Comparison of ENCODE assay signal across 1 cellular context in genomic region chr1:196317535-196318522, GRCh38.
TF ChIP-seq lines count a peak whose summit lies in the region.

No MANE protein-coding gene starts in this region.

TF ChIP-seq in H1, 55 proteins besides CTCF, POLR2A, EP300 and RAD21 (continued from another document):
- TF ChIP-seq ZNF274 (IDR thresholded peaks at IDR 0.05; ENCODE audit: borderline replicate concordance, extremely low read depth, low read length) = no peak
- no peak for TF ChIP-seq FOSL1 (IDR thresholded peaks at IDR 0.05; ENCODE audit: insufficient read depth, low read depth, low read length)
- TF ChIP-seq CBX8 (IDR thresholded peaks at IDR 0.05; ENCODE audit: borderline replicate concordance, low read depth, low read length) = no peak
- TF ChIP-seq HDAC2 (IDR thresholded peaks at IDR 0.05; ENCODE audit: borderline replicate concordance in 1 of 2, low read depth in 2 of 2, low read length in 2 of 2) = no peak
- TF ChIP-seq TAF1 (IDR thresholded peaks at IDR 0.05; ENCODE audit: low read depth, low read length) = no peak
- TF ChIP-seq PHF8 (conservative IDR thresholded peaks at IDR 0.05; ENCODE audit: low read depth, low read length) = no peak
- TF ChIP-seq BRCA1 (IDR thresholded peaks at IDR 0.05; ENCODE audit: low read depth, low read length) = no peak
- no peak for TF ChIP-seq POLR2AphosphoS5 (IDR thresholded peaks at IDR 0.05; ENCODE audit: low read depth, low read length)
- no peak for TF ChIP-seq BCL11A (IDR thresholded peaks at IDR 0.05; ENCODE audit: low read depth in 2 of 2, low read length in 2 of 2)
- TF ChIP-seq EGR1 (IDR thresholded peaks at IDR 0.05; ENCODE audit: borderline replicate concordance, low read depth, low read length) = no peak
- TF ChIP-seq KDM5A (IDR thresholded peaks at IDR 0.05; ENCODE audit: low read length) = no peak
TF ChIP-seq in H1: peak in this region for 0.
